Comparison of ENCODE assay signal across 1 cellular context in the genomic region with DNA sequence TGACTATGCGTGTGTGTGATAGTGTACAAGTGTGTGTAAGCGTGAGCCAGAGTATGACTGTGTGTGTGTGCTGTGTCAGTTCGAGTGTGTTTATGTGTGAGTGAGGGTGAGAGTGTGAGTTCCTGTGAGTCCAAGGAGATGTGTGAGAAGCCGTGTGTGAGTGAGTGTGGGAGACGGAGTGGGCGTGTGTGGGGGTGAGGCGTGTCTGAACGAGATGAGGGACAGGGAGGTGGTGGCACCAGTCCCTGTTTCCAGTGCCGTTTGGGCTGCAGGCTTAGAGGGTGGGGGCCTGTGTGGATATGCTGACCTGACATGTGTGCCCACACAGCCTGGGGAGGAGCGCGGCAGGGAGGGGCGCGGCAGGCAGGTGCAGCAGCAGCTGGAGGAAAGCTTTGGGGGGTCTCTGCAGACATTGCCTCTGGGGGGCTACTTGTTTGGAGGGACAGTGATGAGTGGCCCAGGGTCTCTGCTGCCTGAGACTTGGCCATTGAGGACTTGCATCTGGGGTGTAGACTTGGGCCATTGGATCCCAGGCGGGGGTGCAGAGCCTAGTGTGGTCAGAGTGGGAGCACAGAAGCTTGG.
TF ChIP-seq lines count a peak whose summit lies in the region.

No MANE protein-coding gene starts in this region.

TF ChIP-seq in IMR-90, 13 proteins besides CTCF, POLR2A, EP300 and RAD21:
- TF ChIP-seq, protein P1, sequence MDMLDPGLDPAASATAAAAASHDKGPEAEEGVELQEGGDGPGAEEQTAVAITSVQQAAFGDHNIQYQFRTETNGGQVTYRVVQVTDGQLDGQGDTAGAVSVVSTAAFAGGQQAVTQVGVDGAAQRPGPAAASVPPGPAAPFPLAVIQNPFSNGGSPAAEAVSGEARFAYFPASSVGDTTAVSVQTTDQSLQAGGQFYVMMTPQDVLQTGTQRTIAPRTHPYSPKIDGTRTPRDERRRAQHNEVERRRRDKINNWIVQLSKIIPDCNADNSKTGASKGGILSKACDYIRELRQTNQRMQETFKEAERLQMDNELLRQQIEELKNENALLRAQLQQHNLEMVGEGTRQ (IDR thresholded peaks at IDR 0.05; ENCODE audit: low read depth, low read length) = no peak
- TF ChIP-seq CHD1 (IDR thresholded peaks at IDR 0.05; ENCODE audit: low read depth, low read length) = no peak
- no peak for TF ChIP-seq RCOR1 (IDR thresholded peaks at IDR 0.05; ENCODE audit: insufficient replicate concordance, low read length)
- no peak for TF ChIP-seq NFE2L2 (IDR thresholded peaks at IDR 0.05; ENCODE audit: low read depth, low read length)
